In the genomic region with DNA sequence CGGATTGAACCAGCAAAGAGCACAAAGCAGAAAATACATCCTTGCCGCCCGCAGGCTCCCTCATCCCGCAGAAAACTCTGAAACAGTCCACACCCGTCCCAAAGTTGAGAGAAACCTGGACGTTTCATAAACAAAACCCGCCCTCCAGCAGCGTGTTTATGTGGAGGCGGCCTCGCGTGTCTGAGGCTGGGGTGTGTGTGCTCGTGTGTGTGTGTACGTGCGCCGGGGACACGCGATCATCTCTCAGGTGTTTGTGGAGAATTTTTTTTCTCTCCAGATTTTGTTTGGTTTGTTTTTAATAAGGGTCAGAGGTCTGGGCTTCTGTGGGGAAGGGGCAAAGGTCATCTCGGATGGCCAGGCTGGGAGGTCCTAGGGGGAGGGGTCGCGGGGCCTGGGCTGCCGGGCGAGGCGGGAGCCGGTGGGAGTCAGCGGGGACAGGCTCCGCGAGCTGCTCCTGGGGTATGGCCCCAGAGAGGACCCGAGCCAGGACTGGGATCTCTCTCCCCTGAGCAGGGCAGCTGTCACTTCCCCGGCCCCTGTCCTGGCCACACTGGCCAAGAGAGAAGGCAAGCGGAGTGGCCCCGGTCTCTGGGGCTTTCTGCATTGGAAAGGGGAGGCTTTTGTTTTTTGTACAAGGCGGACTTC, we compare ENCODE assay signal across 1 cellular context.
TF ChIP-seq lines count a peak whose summit lies in the region.

No MANE protein-coding gene starts in this region.

TF ChIP-seq in HepG2, 621 proteins besides CTCF, POLR2A, EP300 and RAD21 (continued from another document and continues in another):
- no peak for TF ChIP-seq TCF12 (IDR thresholded peaks at IDR 0.05)
- TF ChIP-seq TCF12 (CRISPR knock-in tag; IDR thresholded peaks at IDR 0.05), result 0 out of 2 replicates have a peak, but pooled peaks have one; percentile 60
- peak; percentile 20; the same call in 1 of the 2 replicates for TF ChIP-seq ZFX (CRISPR knock-in tag; IDR thresholded peaks at IDR 0.05; ENCODE audit: low read depth)
- TF ChIP-seq HOXA5 (CRISPR knock-in tag; IDR thresholded peaks at IDR 0.05), result no peak
- no peak for TF ChIP-seq NBN (conservative IDR thresholded peaks at IDR 0.05)
- TF ChIP-seq SRF (IDR thresholded peaks at IDR 0.05; ENCODE audit: low read depth, low read length), result no peak
- TF ChIP-seq, protein P1, sequence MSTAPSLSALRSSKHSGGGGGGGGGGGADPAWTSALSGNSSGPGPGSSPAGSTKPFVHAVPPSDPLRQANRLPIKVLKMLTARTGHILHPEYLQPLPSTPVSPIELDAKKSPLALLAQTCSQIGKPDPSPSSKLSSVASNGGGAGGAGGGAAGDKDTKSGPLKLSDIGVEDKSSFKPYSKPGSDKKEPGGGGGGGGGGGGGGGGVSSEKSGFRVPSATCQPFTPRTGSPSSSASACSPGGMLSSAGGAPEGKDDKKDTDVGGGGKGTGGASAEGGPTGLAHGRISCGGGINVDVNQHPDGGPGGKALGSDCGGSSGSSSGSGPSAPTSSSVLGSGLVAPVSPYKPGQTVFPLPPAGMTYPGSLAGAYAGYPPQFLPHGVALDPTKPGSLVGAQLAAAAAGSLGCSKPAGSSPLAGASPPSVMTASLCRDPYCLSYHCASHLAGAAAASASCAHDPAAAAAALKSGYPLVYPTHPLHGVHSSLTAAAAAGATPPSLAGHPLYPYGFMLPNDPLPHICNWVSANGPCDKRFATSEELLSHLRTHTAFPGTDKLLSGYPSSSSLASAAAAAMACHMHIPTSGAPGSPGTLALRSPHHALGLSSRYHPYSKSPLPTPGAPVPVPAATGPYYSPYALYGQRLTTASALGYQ (CRISPR knock-in tag; IDR thresholded peaks at IDR 0.05), result peak; percentile 71
- TF ChIP-seq AGO2 (optimal IDR thresholded peaks at IDR 0.05; ENCODE audit: low read depth, low read length), result peak; percentile 74
- TF ChIP-seq SALL2 (CRISPR knock-in tag; IDR thresholded peaks at IDR 0.05), result no peak
- TF ChIP-seq GZF1 (CRISPR knock-in tag; IDR thresholded peaks at IDR 0.05), result no peak
- no peak for TF ChIP-seq NFYB (CRISPR knock-in tag; IDR thresholded peaks at IDR 0.05)
- no peak for TF ChIP-seq ZNF446 (CRISPR knock-in tag; IDR thresholded peaks at IDR 0.05)
- TF ChIP-seq, protein P2, sequence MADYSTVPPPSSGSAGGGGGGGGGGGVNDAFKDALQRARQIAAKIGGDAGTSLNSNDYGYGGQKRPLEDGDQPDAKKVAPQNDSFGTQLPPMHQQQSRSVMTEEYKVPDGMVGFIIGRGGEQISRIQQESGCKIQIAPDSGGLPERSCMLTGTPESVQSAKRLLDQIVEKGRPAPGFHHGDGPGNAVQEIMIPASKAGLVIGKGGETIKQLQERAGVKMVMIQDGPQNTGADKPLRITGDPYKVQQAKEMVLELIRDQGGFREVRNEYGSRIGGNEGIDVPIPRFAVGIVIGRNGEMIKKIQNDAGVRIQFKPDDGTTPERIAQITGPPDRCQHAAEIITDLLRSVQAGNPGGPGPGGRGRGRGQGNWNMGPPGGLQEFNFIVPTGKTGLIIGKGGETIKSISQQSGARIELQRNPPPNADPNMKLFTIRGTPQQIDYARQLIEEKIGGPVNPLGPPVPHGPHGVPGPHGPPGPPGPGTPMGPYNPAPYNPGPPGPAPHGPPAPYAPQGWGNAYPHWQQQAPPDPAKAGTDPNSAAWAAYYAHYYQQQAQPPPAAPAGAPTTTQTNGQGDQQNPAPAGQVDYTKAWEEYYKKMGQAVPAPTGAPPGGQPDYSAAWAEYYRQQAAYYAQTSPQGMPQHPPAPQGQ (CRISPR knock-in tag; IDR thresholded peaks at IDR 0.05; ENCODE audit: borderline replicate concordance), result no peak
- no peak for TF ChIP-seq ZNF589 (CRISPR knock-in tag; conservative IDR thresholded peaks at IDR 0.05)
- no peak for TF ChIP-seq U2AF2 (IDR thresholded peaks at IDR 0.05; ENCODE audit: low read depth, low read length)
- TF ChIP-seq, protein P3, sequence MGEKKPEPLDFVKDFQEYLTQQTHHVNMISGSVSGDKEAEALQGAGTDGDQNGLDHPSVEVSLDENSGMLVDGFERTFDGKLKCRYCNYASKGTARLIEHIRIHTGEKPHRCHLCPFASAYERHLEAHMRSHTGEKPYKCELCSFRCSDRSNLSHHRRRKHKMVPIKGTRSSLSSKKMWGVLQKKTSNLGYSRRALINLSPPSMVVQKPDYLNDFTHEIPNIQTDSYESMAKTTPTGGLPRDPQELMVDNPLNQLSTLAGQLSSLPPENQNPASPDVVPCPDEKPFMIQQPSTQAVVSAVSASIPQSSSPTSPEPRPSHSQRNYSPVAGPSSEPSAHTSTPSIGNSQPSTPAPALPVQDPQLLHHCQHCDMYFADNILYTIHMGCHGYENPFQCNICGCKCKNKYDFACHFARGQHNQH (CRISPR knock-in tag; IDR thresholded peaks at IDR 0.05), result peak; percentile 86
- 0 out of 2 replicates have a peak, but pooled peaks have one; percentile 53 for TF ChIP-seq ZNF33A (CRISPR knock-in tag; IDR thresholded peaks at IDR 0.05; ENCODE audit: borderline replicate concordance)
- TF ChIP-seq SRY (CRISPR knock-in tag; IDR thresholded peaks at IDR 0.05), result peak; percentile 41; the same call in 1 of the 2 replicates
- TF ChIP-seq, protein P4, sequence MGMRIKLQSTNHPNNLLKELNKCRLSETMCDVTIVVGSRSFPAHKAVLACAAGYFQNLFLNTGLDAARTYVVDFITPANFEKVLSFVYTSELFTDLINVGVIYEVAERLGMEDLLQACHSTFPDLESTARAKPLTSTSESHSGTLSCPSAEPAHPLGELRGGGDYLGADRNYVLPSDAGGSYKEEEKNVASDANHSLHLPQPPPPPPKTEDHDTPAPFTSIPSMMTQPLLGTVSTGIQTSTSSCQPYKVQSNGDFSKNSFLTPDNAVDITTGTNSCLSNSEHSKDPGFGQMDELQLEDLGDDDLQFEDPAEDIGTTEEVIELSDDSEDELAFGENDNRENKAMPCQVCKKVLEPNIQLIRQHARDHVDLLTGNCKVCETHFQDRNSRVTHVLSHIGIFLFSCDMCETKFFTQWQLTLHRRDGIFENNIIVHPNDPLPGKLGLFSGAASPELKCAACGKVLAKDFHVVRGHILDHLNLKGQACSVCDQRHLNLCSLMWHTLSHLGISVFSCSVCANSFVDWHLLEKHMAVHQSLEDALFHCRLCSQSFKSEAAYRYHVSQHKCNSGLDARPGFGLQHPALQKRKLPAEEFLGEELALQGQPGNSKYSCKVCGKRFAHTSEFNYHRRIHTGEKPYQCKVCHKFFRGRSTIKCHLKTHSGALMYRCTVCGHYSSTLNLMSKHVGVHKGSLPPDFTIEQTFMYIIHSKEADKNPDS (CRISPR knock-in tag; IDR thresholded peaks at IDR 0.05), result no peak
- no peak for TF ChIP-seq MTF2 (CRISPR knock-in tag; IDR thresholded peaks at IDR 0.05; ENCODE audit: borderline replicate concordance)
- TF ChIP-seq FOXJ3 (CRISPR knock-in tag; IDR thresholded peaks at IDR 0.05; ENCODE audit: borderline replicate concordance), result no peak
- TF ChIP-seq, protein P5, sequence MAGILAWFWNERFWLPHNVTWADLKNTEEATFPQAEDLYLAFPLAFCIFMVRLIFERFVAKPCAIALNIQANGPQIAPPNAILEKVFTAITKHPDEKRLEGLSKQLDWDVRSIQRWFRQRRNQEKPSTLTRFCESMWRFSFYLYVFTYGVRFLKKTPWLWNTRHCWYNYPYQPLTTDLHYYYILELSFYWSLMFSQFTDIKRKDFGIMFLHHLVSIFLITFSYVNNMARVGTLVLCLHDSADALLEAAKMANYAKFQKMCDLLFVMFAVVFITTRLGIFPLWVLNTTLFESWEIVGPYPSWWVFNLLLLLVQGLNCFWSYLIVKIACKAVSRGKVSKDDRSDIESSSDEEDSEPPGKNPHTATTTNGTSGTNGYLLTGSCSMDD (CRISPR knock-in tag; IDR thresholded peaks at IDR 0.05), result no peak
- TF ChIP-seq ZNF101 (CRISPR knock-in tag; IDR thresholded peaks at IDR 0.05; ENCODE audit: borderline replicate concordance, low read depth), result no peak
- TF ChIP-seq, protein P6, sequence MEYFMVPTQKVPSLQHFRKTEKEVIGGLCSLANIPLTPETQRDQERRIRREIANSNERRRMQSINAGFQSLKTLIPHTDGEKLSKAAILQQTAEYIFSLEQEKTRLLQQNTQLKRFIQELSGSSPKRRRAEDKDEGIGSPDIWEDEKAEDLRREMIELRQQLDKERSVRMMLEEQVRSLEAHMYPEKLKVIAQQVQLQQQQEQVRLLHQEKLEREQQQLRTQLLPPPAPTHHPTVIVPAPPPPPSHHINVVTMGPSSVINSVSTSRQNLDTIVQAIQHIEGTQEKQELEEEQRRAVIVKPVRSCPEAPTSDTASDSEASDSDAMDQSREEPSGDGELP (IDR thresholded peaks at IDR 0.05; ENCODE audit: borderline replicate concordance, low read depth), result peak; percentile 72; the same call in 1 of the 2 replicates
- TF ChIP-seq, protein P7, sequence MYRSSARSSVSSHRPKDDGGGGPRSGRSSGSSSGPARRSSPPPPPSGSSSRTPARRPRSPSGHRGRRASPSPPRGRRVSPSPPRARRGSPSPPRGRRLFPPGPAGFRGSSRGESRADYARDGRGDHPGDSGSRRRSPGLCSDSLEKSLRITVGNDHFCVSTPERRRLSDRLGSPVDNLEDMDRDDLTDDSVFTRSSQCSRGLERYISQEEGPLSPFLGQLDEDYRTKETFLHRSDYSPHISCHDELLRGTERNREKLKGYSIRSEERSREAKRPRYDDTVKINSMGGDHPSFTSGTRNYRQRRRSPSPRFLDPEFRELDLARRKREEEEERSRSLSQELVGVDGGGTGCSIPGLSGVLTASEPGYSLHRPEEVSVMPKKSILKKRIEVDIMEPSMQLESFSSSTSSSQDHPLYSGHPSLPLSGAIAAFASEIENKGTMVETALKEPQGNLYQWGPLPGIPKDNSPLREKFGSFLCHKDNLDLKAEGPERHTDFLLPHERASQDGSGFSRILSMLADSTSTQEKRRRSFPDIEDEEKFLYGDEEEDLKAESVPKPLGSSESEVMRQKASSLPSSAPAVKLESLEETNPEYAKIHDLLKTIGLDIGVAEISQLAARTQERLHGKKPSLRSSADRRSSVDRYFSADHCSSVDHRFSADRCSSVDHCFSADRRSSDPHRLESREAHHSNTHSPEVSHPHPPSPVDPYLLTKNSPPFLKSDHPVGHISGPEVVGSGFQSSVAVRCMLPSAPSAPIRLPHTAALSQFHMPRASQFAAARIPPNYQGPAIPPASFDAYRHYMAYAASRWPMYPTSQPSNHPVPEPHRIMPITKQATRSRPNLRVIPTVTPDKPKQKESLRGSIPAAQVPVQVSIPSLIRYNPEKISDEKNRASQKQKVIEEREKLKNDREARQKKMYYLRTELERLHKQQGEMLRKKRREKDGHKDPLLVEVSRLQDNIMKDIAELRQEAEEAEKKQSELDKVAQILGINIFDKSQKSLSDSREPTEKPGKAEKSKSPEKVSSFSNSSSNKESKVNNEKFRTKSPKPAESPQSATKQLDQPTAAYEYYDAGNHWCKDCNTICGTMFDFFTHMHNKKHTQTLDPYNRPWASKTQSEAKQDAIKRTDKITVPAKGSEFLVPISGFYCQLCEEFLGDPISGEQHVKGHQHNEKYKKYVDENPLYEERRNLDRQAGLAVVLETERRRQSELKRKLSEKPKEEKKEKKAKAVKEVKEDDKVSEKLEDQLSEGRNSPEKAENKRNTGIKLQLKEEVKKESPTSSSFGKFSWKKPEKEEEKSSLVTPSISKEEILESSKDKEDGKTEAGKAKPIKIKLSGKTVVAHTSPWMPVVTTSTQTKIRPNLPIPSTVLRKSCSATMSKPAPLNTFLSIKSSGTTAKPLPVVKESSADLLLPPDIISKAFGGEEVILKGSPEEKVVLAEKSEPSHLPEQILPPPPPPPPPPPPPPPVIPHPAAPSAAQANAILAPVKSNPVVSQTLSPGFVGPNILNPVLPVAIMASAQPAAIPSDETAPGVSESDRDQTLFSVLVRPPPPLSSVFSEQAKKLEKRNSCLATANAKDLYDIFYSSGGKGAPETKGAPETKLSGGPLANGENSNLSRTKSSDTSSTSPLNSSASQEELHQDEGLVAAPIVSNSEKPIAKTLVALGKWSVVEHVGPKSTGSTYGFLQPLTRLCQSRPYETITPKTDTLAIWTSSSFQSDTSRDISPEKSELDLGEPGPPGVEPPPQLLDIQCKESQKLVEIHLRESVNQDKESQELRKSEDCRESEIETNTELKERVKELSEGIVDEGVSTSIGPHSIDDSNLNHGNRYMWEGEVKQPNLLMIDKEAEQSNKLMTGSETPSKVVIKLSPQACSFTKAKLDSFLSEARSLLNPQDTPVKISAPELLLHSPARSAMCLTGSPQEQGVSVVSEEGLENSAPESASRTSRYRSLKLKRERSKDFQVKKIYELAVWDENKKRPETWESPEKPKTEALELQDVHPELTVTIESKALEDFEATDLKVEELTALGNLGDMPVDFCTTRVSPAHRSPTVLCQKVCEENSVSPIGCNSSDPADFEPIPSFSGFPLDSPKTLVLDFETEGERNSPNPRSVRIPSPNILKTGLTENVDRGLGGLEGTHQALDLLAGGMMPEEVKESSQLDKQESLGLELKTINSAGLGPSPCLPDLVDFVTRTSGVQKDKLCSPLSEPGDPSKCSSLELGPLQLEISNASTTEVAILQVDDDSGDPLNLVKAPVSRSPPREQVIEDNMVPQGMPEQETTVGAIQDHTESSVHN (CRISPR knock-in tag; IDR thresholded peaks at IDR 0.05), result no peak
- TF ChIP-seq ZNF564 (CRISPR knock-in tag; IDR thresholded peaks at IDR 0.05), result no peak
- no peak for TF ChIP-seq SETDB1 (CRISPR knock-in tag; IDR thresholded peaks at IDR 0.05; ENCODE audit: borderline replicate concordance)
- TF ChIP-seq ZNF264 (CRISPR knock-in tag; IDR thresholded peaks at IDR 0.05), result 0 out of 2 replicates have a peak, but pooled peaks have one; percentile 1
- TF ChIP-seq, protein P8, sequence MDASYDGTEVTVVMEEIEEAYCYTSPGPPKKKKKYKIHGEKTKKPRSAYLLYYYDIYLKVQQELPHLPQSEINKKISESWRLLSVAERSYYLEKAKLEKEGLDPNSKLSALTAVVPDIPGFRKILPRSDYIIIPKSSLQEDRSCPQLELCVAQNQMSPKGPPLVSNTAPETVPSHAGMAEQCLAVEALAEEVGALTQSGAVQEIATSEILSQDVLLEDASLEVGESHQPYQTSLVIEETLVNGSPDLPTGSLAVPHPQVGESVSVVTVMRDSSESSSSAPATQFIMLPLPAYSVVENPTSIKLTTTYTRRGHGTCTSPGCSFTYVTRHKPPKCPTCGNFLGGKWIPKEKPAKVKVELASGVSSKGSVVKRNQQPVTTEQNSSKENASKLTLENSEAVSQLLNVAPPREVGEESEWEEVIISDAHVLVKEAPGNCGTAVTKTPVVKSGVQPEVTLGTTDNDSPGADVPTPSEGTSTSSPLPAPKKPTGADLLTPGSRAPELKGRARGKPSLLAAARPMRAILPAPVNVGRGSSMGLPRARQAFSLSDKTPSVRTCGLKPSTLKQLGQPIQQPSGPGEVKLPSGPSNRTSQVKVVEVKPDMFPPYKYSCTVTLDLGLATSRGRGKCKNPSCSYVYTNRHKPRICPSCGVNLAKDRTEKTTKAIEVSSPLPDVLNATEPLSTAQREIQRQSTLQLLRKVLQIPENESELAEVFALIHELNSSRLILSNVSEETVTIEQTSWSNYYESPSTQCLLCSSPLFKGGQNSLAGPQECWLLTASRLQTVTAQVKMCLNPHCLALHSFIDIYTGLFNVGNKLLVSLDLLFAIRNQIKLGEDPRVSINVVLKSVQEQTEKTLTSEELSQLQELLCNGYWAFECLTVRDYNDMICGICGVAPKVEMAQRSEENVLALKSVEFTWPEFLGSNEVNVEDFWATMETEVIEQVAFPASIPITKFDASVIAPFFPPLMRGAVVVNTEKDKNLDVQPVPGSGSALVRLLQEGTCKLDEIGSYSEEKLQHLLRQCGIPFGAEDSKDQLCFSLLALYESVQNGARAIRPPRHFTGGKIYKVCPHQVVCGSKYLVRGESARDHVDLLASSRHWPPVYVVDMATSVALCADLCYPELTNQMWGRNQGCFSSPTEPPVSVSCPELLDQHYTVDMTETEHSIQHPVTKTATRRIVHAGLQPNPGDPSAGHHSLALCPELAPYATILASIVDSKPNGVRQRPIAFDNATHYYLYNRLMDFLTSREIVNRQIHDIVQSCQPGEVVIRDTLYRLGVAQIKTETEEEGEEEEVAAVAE (CRISPR knock-in tag; IDR thresholded peaks at IDR 0.05; ENCODE audit: borderline replicate concordance), result peak; percentile 31; the same call in 1 of the 2 replicates
